ENCODE assay signal across 21 cellular contexts in genomic region chr18:68738572-68738971, GRCh38.
"Had no signal": no experiment of that assay in that cellular context is flagged by ENCODE, and none has a peak within 500 bp of the region (broad histone marks: within the 10 kb centered on the region; RNA-seq: fewer than 3 reads in every experiment).

No MANE protein-coding gene starts in this region.

- H3K9me3 ChIP-seq: colonic mucosa, esophagus muscularis mucosa, pancreas, right lobe of liver, suprapubic skin, thyroid gland, vagina had no signal

- H3K4me1 ChIP-seq: colonic mucosa, esophagus muscularis mucosa, pancreas, right lobe of liver, thyroid gland, vagina had no signal

- H3K27ac ChIP-seq: colonic mucosa, esophagus muscularis mucosa, neural progenitor cell, pancreas, right lobe of liver, suprapubic skin, thyroid gland, vagina had no signal

- ATAC-seq: left lobe of liver; naive thymus-derived CD4-positive, alpha-beta T cell; pancreas; right lobe of liver; stimulated activated naive B cell treated with anti-CD40 and anti-IgM and Interleukin-4, amounts not matched to agents 10 μg/mL and 1 μg/mL and 100 μg/mL, for 72 hours had no signal

- H3K27me3 ChIP-seq: colonic mucosa, esophagus muscularis mucosa, neural progenitor cell, pancreas, right lobe of liver, suprapubic skin, thyroid gland, vagina had no signal

- H3K36me3 ChIP-seq: colonic mucosa, esophagus muscularis mucosa, neural progenitor cell, pancreas, right lobe of liver, suprapubic skin, thyroid gland, vagina had no signal

- DNase-seq: colonic mucosa; effector memory CD4-positive, alpha-beta T cell; foreskin melanocyte; glutamatergic neuron; immature natural killer cell; mammary epithelial cell; mesendoderm; midbrain; naive thymus-derived CD4-positive, alpha-beta T cell; pancreas; right lobe of liver; small intestine; stimulated activated CD4-positive, alpha-beta T cell treated with anti-CD3 and anti-CD28 coated beads, Interleukin-15, amount 100 ng/mL, for 24 hours; stimulated activated CD4-positive, alpha-beta T cell treated with anti-CD3 and anti-CD28 coated beads, Interleukin-2, amount 100 ng/mL, for 48 hours; stimulated activated naive B cell treated with anti-CD40 and anti-IgM and Interleukin-4, amounts not matched to agents 10 μg/mL and 1 μg/mL and 100 μg/mL, for 72 hours; thyroid gland had no signal

- H3K4me3 ChIP-seq: colonic mucosa, esophagus muscularis mucosa, neural progenitor cell, pancreas, right lobe of liver, suprapubic skin, thyroid gland, vagina had no signal
